In genomic region chr20:50188879-50189680, GRCh38 we compare ENCODE assay signal across 1 cellular context.
TF ChIP-seq lines count a peak whose summit lies in the region.

No MANE protein-coding gene starts in this region.

TF ChIP-seq in IMR-90, 13 proteins besides CTCF, POLR2A, EP300 and RAD21:
- TF ChIP-seq RCOR1 (IDR thresholded peaks at IDR 0.05; ENCODE audit: insufficient replicate concordance, low read length) (no peak), MXI1 (IDR thresholded peaks at IDR 0.05; ENCODE audit: borderline replicate concordance, low read depth, low read length) (no peak), NFE2L2 (IDR thresholded peaks at IDR 0.05; ENCODE audit: low read depth, low read length) (no peak), FOS (IDR thresholded peaks at IDR 0.05; ENCODE audit: low read depth, low read length) (no peak), SMC3 (IDR thresholded peaks at IDR 0.05; ENCODE audit: low read depth, low read length) (no peak), CEBPB (IDR thresholded peaks at IDR 0.05; ENCODE audit: low read depth, low read length) (no peak), BHLHE40 (IDR thresholded peaks at IDR 0.05; ENCODE audit: low read depth, low read length) (no peak), RFX5 (IDR thresholded peaks at IDR 0.05; ENCODE audit: low read depth, low read length) (no peak), ELK1 (IDR thresholded peaks at IDR 0.05; ENCODE audit: borderline replicate concordance, low read depth, low read length) (no peak), MAZ (IDR thresholded peaks at IDR 0.05; ENCODE audit: borderline replicate concordance, low read depth, low read length) (no peak), MAFK (IDR thresholded peaks at IDR 0.05; ENCODE audit: low read depth, low read length) (no peak), CHD1 (IDR thresholded peaks at IDR 0.05; ENCODE audit: low read depth, low read length) (no peak)
- TF ChIP-seq, protein P1, sequence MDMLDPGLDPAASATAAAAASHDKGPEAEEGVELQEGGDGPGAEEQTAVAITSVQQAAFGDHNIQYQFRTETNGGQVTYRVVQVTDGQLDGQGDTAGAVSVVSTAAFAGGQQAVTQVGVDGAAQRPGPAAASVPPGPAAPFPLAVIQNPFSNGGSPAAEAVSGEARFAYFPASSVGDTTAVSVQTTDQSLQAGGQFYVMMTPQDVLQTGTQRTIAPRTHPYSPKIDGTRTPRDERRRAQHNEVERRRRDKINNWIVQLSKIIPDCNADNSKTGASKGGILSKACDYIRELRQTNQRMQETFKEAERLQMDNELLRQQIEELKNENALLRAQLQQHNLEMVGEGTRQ (IDR thresholded peaks at IDR 0.05; ENCODE audit: low read depth, low read length), result no peak
TF ChIP-seq in IMR-90: peak in this region for 0.
